Comparison of ENCODE assay signal across 1 cellular context in the genomic region with DNA sequence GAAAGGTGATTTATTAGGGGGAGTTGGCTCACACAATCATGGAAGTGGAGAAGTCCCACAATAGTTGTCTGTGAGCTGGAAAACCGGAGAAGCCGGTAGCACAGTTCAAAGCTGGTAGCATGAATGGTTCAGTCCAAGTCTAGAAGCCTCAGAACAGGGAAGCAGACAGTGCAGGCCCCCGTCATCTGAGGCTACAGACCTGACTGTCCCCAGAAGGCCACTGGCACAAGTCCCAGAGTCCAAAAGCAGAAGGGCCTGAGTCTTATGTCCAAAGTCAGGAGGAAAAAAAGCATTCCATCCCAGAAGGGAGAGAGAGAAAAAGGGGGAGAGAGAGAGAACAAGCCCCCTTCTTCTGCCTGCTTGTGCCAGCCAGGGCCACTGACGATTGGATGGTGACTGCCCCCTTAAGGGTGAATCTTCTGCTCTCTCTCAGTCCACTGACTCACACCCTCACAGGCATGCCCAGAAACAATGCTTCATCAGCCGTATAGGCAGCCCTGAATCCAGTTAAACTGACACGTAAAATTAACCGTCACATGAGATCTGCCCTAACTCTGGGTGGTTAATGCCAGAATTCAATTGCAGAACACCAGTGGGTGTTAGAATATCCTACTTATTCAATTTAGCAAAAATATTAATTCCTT.
TF ChIP-seq lines count a peak whose summit lies in the region.

No MANE protein-coding gene starts in this region.

TF ChIP-seq in SK-N-SH treated with all-trans-retinoic acid at 6 μM for 48 hours, 23 proteins besides CTCF, POLR2A, EP300 and RAD21:
- TF ChIP-seq OSR1 (CRISPR knock-in tag; IDR thresholded peaks at IDR 0.05): no peak
- TF ChIP-seq, protein P1, sequence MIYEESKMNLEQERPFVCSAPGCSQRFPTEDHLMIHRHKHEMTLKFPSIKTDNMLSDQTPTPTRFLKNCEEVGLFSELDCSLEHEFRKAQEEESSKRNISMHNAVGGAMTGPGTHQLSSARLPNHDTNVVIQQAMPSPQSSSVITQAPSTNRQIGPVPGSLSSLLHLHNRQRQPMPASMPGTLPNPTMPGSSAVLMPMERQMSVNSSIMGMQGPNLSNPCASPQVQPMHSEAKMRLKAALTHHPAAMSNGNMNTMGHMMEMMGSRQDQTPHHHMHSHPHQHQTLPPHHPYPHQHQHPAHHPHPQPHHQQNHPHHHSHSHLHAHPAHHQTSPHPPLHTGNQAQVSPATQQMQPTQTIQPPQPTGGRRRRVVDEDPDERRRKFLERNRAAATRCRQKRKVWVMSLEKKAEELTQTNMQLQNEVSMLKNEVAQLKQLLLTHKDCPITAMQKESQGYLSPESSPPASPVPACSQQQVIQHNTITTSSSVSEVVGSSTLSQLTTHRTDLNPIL (CRISPR knock-in tag; IDR thresholded peaks at IDR 0.05; ENCODE audit: low read depth): no peak
- no peak for TF ChIP-seq CSDC2 (CRISPR knock-in tag; IDR thresholded peaks at IDR 0.05)
- TF ChIP-seq ISL1 (CRISPR knock-in tag; IDR thresholded peaks at IDR 0.05): no peak
- TF ChIP-seq TCF4 (CRISPR knock-in tag; IDR thresholded peaks at IDR 0.05; ENCODE audit: borderline replicate concordance): no peak
- TF ChIP-seq, protein P2, sequence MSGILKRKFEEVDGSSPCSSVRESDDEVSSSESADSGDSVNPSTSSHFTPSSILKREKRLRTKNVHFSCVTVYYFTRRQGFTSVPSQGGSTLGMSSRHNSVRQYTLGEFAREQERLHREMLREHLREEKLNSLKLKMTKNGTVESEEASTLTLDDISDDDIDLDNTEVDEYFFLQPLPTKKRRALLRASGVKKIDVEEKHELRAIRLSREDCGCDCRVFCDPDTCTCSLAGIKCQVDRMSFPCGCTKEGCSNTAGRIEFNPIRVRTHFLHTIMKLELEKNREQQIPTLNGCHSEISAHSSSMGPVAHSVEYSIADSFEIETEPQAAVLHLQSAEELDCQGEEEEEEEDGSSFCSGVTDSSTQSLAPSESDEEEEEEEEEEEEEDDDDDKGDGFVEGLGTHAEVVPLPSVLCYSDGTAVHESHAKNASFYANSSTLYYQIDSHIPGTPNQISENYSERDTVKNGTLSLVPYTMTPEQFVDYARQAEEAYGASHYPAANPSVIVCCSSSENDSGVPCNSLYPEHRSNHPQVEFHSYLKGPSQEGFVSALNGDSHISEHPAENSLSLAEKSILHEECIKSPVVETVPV (CRISPR knock-in tag; IDR thresholded peaks at IDR 0.05): no peak
- TF ChIP-seq, protein P3, sequence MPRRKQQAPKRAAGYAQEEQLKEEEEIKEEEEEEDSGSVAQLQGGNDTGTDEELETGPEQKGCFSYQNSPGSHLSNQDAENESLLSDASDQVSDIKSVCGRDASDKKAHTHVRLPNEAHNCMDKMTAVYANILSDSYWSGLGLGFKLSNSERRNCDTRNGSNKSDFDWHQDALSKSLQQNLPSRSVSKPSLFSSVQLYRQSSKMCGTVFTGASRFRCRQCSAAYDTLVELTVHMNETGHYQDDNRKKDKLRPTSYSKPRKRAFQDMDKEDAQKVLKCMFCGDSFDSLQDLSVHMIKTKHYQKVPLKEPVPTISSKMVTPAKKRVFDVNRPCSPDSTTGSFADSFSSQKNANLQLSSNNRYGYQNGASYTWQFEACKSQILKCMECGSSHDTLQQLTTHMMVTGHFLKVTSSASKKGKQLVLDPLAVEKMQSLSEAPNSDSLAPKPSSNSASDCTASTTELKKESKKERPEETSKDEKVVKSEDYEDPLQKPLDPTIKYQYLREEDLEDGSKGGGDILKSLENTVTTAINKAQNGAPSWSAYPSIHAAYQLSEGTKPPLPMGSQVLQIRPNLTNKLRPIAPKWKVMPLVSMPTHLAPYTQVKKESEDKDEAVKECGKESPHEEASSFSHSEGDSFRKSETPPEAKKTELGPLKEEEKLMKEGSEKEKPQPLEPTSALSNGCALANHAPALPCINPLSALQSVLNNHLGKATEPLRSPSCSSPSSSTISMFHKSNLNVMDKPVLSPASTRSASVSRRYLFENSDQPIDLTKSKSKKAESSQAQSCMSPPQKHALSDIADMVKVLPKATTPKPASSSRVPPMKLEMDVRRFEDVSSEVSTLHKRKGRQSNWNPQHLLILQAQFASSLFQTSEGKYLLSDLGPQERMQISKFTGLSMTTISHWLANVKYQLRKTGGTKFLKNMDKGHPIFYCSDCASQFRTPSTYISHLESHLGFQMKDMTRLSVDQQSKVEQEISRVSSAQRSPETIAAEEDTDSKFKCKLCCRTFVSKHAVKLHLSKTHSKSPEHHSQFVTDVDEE (CRISPR knock-in tag; IDR thresholded peaks at IDR 0.05): no peak
- no peak for TF ChIP-seq ZC3H10 (CRISPR knock-in tag; IDR thresholded peaks at IDR 0.05)
- TF ChIP-seq, protein P4, sequence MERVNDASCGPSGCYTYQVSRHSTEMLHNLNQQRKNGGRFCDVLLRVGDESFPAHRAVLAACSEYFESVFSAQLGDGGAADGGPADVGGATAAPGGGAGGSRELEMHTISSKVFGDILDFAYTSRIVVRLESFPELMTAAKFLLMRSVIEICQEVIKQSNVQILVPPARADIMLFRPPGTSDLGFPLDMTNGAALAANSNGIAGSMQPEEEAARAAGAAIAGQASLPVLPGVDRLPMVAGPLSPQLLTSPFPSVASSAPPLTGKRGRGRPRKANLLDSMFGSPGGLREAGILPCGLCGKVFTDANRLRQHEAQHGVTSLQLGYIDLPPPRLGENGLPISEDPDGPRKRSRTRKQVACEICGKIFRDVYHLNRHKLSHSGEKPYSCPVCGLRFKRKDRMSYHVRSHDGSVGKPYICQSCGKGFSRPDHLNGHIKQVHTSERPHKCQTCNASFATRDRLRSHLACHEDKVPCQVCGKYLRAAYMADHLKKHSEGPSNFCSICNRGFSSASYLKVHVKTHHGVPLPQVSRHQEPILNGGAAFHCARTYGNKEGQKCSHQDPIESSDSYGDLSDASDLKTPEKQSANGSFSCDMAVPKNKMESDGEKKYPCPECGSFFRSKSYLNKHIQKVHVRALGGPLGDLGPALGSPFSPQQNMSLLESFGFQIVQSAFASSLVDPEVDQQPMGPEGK (CRISPR knock-in tag; IDR thresholded peaks at IDR 0.05; ENCODE audit: borderline replicate concordance): no peak
